In genomic region chr9:4062966-4063365, GRCh38 we compare ENCODE assay signal across 19 cellular contexts.
"Had no signal": no experiment of that assay in that cellular context is flagged by ENCODE, and none has a peak within 500 bp of the region (broad histone marks: within the 10 kb centered on the region; RNA-seq: fewer than 3 reads in every experiment).

No MANE protein-coding gene starts in this region.

- H3K27ac ChIP-seq: coronary artery, heart left ventricle, prostate gland, right lobe of liver had no signal

- H3K4me1 ChIP-seq: heart left ventricle, prostate gland had no signal

- H3K4me3 Mint-ChIP-seq: activated naive CD4-positive, alpha-beta T cell treated with anti-CD3 and anti-CD28 coated beads, Interleukin-2, amount 50 U/mL, for 24 hours; activated T-cell treated with anti-CD3 and anti-CD28 coated beads, Interleukin-2, amount 50 U/mL, for 24 hours; memory B cell; nephron had no signal

- ATAC-seq: heart left ventricle, left lobe of liver, right lobe of liver had no signal

- H3K36me3 ChIP-seq: heart left ventricle, prostate gland, right lobe of liver had no signal

- H3K4me1 Mint-ChIP-seq: activated naive CD4-positive, alpha-beta T cell treated with anti-CD3 and anti-CD28 coated beads, Interleukin-2, amount 50 U/mL, for 24 hours; memory B cell had no signal

- H3K9me3 ChIP-seq: prostate gland, right lobe of liver had no signal

- FAIRE-seq: islet of Langerhans had no signal

- DNase-seq: activated CD4-positive, alpha-beta T cell treated with anti-CD3 and anti-CD28 coated beads, Interleukin-2, amount 50 U/mL, for 4 hours; activated CD4-positive, CD25-positive, alpha-beta regulatory T cell treated with anti-CD3 and anti-CD28 coated beads, Interleukin-2, amount 50 U/mL, for 72 hours; activated effector memory CD4-positive, alpha-beta T cell treated with Interleukin-2 at 50 U/mL for 16 hours; activated T-cell treated with anti-CD3 and anti-CD28 coated beads, Interleukin-2, amount 50 U/mL, for 24 hours; anterior cingulate cortex; effector CD8-positive, alpha-beta T cell; foreskin melanocyte; heart left ventricle; occipital lobe; right lobe of liver; stimulated activated CD4-positive, alpha-beta T cell treated with anti-CD3 and anti-CD28 coated beads, Interleukin-12 subunit alpha, Interleukin-12 subunit beta, amount 100 ng/mL, for 4 hours; stimulated activated naive CD4-positive, alpha-beta T cell had no signal

- H3K27me3 ChIP-seq: heart left ventricle, right lobe of liver had no signal

- H3K27ac Mint-ChIP-seq: activated naive CD4-positive, alpha-beta T cell treated with anti-CD3 and anti-CD28 coated beads, Interleukin-2, amount 50 U/mL, for 24 hours; activated T-cell treated with anti-CD3 and anti-CD28 coated beads, Interleukin-2, amount 50 U/mL, for 24 hours; memory B cell; nephron had no signal

- H3K4me3 ChIP-seq: coronary artery, heart left ventricle, prostate gland, right lobe of liver had no signal
